24 cellular contexts compared by ENCODE assay signal in the genomic region with DNA sequence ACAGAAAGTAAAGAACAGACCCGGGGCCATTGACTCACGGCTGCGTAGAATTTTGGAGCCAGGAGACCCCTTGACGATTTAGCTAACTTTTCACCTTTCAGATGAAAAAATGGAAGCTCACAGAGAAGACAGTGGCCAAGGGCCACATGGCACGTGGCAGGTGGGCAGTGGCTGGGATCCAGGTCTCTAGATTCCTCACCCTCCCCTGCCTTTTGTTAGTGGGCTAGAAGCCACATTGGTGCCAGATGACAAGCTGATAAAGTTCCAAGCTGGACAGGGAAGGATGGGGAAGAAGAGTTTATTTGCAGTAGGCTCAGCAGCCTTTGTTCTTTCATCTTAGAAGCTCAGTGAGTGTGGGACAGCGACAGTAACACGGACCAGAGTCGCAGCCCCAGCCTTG.
"Had no signal": no experiment of that assay in that cellular context is flagged by ENCODE, and none has a peak within 500 bp of the region (broad histone marks: within the 10 kb centered on the region; RNA-seq: fewer than 3 reads in every experiment).

No MANE protein-coding gene starts in this region.

- H3K9me3 ChIP-seq: colonic mucosa, esophagus muscularis mucosa, esophagus squamous epithelium, gastrocnemius medialis, gastroesophageal sphincter, heart left ventricle, heart right ventricle had no signal

- DNase-seq: colonic mucosa; cortex of kidney; dermis blood vessel endothelial cell; effector CD4-positive, alpha-beta T cell; effector CD8-positive, alpha-beta T cell; effector memory CD4-positive, alpha-beta T cell; effector memory CD8-positive, alpha-beta T cell; endodermal cell; erythroblast; esophagus squamous epithelium; foreskin fibroblast; foreskin keratinocyte; foreskin melanocyte; gastrocnemius medialis; glutamatergic neuron; head of caudate nucleus; heart left ventricle; heart right ventricle had no signal

- ATAC-seq: effector memory CD8-positive, alpha-beta T cell; esophagus mucosa; foreskin keratinocyte; gastrocnemius medialis; gastroesophageal sphincter; heart left ventricle; heart right ventricle had no signal

- H3K27me3 ChIP-seq: colonic mucosa had no signal

- H3K36me3 ChIP-seq: colonic mucosa, esophagus muscularis mucosa, esophagus squamous epithelium, gastrocnemius medialis, gastroesophageal sphincter, heart left ventricle, heart right ventricle had no signal

- H3K4me3 ChIP-seq: colonic mucosa, coronary artery, dorsolateral prefrontal cortex, esophagus muscularis mucosa, esophagus squamous epithelium, gastrocnemius medialis, gastroesophageal sphincter, heart left ventricle, heart right ventricle, hepatocyte had no signal
